In genomic region chr13:101098873-101099272, GRCh38 we compare ENCODE assay signal across 19 cellular contexts.
"Had no signal": no experiment of that assay in that cellular context is flagged by ENCODE, and none has a peak within 500 bp of the region (broad histone marks: within the 10 kb centered on the region; RNA-seq: fewer than 3 reads in every experiment).

No MANE protein-coding gene starts in this region.

- FAIRE-seq: urothelium cell line had no signal

- DNase-seq: activated CD4-positive, alpha-beta T cell treated with anti-CD3 and anti-CD28 coated beads for 48 hours; activated CD8-positive, alpha-beta memory T cell treated with anti-CD3 and anti-CD28 coated beads, Interleukin-2, amount 50 U/mL, for 4 hours; activated CD8-positive, alpha-beta T cell treated with anti-CD3 and anti-CD28 coated beads, Interleukin-2, amount 10 ng/mL, durations not matched to agents 7 days and 5 days; activated gamma-delta T cell treated with Interleukin-2 at 50 U/mL for 16 hours; effector memory CD4-positive, alpha-beta T cell; foreskin melanocyte; heart right ventricle; mucosa of descending colon; natural killer cell; retina; stimulated activated CD4-positive, alpha-beta T cell treated with anti-CD3 and anti-CD28 coated beads, Interleukin-2, amount 100 ng/mL, for 48 hours; T-helper 17 cell; tibial artery had no signal

- H3K36me3 ChIP-seq: neutrophil had no signal

- H3K9me3 ChIP-seq: heart right ventricle, mucosa of descending colon, neutrophil, tibial artery had no signal

- H3K4me1 ChIP-seq: heart right ventricle, tibial artery had no signal

- H3K27ac Mint-ChIP-seq: activated CD8-positive, alpha-beta T cell treated with anti-CD3 and anti-CD28 coated beads, Interleukin-2, amount 10 ng/mL, durations not matched to agents 7 days and 5 days; activated naive CD8-positive, alpha-beta T cell; natural killer cell; stimulated activated memory B cell treated with anti-CD40 and anti-IgM and Interleukin-4, amounts not matched to agents 10 μg/mL and 1 μg/mL and 100 μg/mL, for 72 hours; T-helper 17 cell; WTC11 had no signal

- H3K4me3 ChIP-seq: heart right ventricle, mucosa of descending colon, tibial artery had no signal

- ATAC-seq: activated CD8-positive, alpha-beta T cell treated with anti-CD3 and anti-CD28 coated beads, Interleukin-2, amount 10 ng/mL, durations not matched to agents 7 days and 5 days; left lobe of liver; mucosa of descending colon; natural killer cell; T-helper 17 cell; WTC11 had no signal

- H3K27ac ChIP-seq: heart right ventricle, neutrophil, tibial artery had no signal

- H3K27me3 Mint-ChIP-seq: stimulated activated memory B cell treated with anti-CD40 and anti-IgM and Interleukin-4, amounts not matched to agents 10 μg/mL and 1 μg/mL and 100 μg/mL, for 72 hours had no signal

- H3K4me1 Mint-ChIP-seq: natural killer cell; stimulated activated memory B cell treated with anti-CD40 and anti-IgM and Interleukin-4, amounts not matched to agents 10 μg/mL and 1 μg/mL and 100 μg/mL, for 72 hours; T-helper 17 cell had no signal

- H3K36me3 Mint-ChIP-seq: activated naive CD8-positive, alpha-beta T cell; natural killer cell; stimulated activated memory B cell treated with anti-CD40 and anti-IgM and Interleukin-4, amounts not matched to agents 10 μg/mL and 1 μg/mL and 100 μg/mL, for 72 hours; WTC11 had no signal

- H3K27me3 ChIP-seq: heart right ventricle, neutrophil, tibial artery had no signal

- H3K9me3 Mint-ChIP-seq: natural killer cell had no signal

- H3K4me3 Mint-ChIP-seq: activated CD8-positive, alpha-beta T cell treated with anti-CD3 and anti-CD28 coated beads, Interleukin-2, amount 10 ng/mL, durations not matched to agents 7 days and 5 days; activated naive CD8-positive, alpha-beta T cell; natural killer cell; stimulated activated memory B cell treated with anti-CD40 and anti-IgM and Interleukin-4, amounts not matched to agents 10 μg/mL and 1 μg/mL and 100 μg/mL, for 72 hours; T-helper 17 cell; WTC11 had no signal
